ENCODE assay signal across 28 cellular contexts in the genomic region with DNA sequence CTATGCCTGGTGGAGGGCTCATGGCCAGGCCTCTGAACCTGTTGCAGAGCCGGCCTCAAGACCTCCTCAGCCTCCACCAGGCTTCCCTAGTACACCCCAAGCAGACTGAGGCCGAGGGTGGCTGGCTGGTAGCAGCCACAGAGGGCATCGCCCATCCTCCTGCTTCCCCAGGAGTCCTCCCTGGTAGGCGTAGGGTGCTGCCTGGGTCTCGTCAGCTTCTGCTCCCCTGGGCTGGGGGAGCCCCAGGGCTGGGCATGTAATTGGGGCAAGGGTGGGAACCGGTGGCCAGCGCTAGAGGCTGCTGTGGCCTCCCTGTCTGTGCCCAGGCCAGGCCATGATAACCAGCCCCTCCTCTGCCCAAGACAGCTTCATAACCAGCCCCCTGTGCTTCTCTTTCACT. TPM values are rescaled to one million over a fixed set of nuclear protein-coding genes. Genes with fewer than 3 reads are reported as not detected.
"Had no signal": no experiment of that assay in that cellular context is flagged by ENCODE, and none has a peak within 500 bp of the region (broad histone marks: within the 10 kb centered on the region; RNA-seq: fewer than 3 reads in every experiment).

No MANE protein-coding gene starts in this region.

- DNase-seq: cerebellar nuclear complex; colonic mucosa; effector CD8-positive, alpha-beta T cell; hippocampal formation; kidney glomerular epithelial cell; mesenchymal stem cell; midbrain; naive B cell; sigmoid colon; stimulated activated CD4-positive, alpha-beta T cell treated with anti-CD3 and anti-CD28 coated beads, Interleukin-2, amount 100 ng/mL, for 48 hours; stimulated activated naive CD4-positive, alpha-beta T cell treated with Interleukin-2 at 50 U/mL for 16 hours; upper lobe of left lung had no signal

- ATAC-seq: esophagus mucosa, left lobe of liver had no signal

- H3K4me1 Mint-ChIP-seq: naive B cell had no signal

- H3K9me3 ChIP-seq: colonic mucosa, heart left ventricle, neutrophil, right atrium auricular region, sigmoid colon, tibial artery, upper lobe of left lung, vagina had no signal

- H3K4me3 Mint-ChIP-seq: naive B cell, nephron had no signal

- H3K27me3 ChIP-seq: colonic mucosa, dorsolateral prefrontal cortex, heart left ventricle, neutrophil, right atrium auricular region, tibial artery, upper lobe of left lung, vagina had no signal

- H3K4me1 ChIP-seq: colonic mucosa, upper lobe of left lung, vagina had no signal

- H3K4me3 ChIP-seq: colonic mucosa, dorsolateral prefrontal cortex, heart left ventricle, lung, right atrium auricular region, sigmoid colon, skin epidermis, tibial artery, upper lobe of left lung, vagina had no signal

- H3K27ac Mint-ChIP-seq: naive B cell, nephron had no signal

- H3K27ac ChIP-seq: colonic mucosa, dorsolateral prefrontal cortex, heart left ventricle, neutrophil, right atrium auricular region, sigmoid colon, skin epidermis, tibial artery, upper lobe of left lung, vagina had no signal

- H3K36me3 ChIP-seq: colonic mucosa, heart left ventricle, neutrophil, right atrium auricular region, sigmoid colon, tibial artery, upper lobe of left lung, vagina had no signal

- H3K9me3 Mint-ChIP-seq: naive B cell, nephron had no signal

RNA-seq across cellular contexts. Expression of gene TBATA, which starts 32.6 kb away (rescaled TPM):
- total RNA-seq: colonic mucosa, dorsolateral prefrontal cortex, esophagus mucosa, fibroblast of lung, frontal cortex, glomerular endothelial cell, heart left ventricle, left lobe of liver, lung, osteocyte, right atrium auricular region, sigmoid colon, temporal lobe, upper lobe of left lung, vagina had no signal
